Comparison of ENCODE assay signal across 8 cellular contexts in genomic region chr2:112048887-112049286, GRCh38. TPM values are rescaled to one million over a fixed set of nuclear protein-coding genes. Genes with fewer than 3 reads are reported as not detected.
A peak's percentile ranks its signal among the peaks of the same experiment; 100 is the strongest.
DNase-seq lines count a peak whose midpoint lies in the region; ATAC-seq and TF ChIP-seq lines count a peak whose summit lies in the region.

No MANE protein-coding gene starts in this region.

- H3K27ac Mint-ChIP-seq in activated naive CD4-positive, alpha-beta T cell treated with anti-CD3 and anti-CD28 coated beads, Interleukin-2, amount 50 U/mL, for 72 hours, result no peak overlapping the region
- no peak overlapping the region for H3K27ac Mint-ChIP-seq in endothelial cell (ENCODE audit: unreplicated experiment)

- H3K9me3 ChIP-seq in SJCRH30 (replicated peaks), result peaks cover 5% of the 10 kb centered on the region

- TF ChIP-seq CTCF in endothelial cell (IDR thresholded peaks at IDR 0.05; ENCODE audit: unreplicated experiment), result peak; percentile 85

- ATAC-seq in activated naive CD4-positive, alpha-beta T cell treated with anti-CD3 and anti-CD28 coated beads, Interleukin-2, amount 50 U/mL, for 72 hours, result peak; percentile 43 to 63
- no peak for ATAC-seq in GM19467 (IDR thresholded peaks at IDR 0.05; ENCODE audit: unreplicated experiment)
- ATAC-seq in HG02973 (IDR thresholded peaks at IDR 0.05; ENCODE audit: unreplicated experiment), result no peak

- H3K4me3 ChIP-seq in SJCRH30, result no peak overlapping the region

- DNase-seq in activated naive CD4-positive, alpha-beta T cell treated with anti-CD3 and anti-CD28 coated beads, Interleukin-2, amount 50 U/mL, for 72 hours (ENCODE audit: low spot score in 2 of 2), result peak in 1 of 2 donors; percentile 16
- no peak for DNase-seq in activated naive CD4-positive, alpha-beta T cell treated with Interleukin-2 at 50 U/mL for 16 hours
- peak; percentile 53 for DNase-seq in LoVo (ENCODE audit: low spot score)
- peak; percentile 26 to 74 for DNase-seq in SJCRH30
- DNase-seq in endothelial cell (ENCODE audit: low spot score), result peak; percentile 35
- peak; percentile 61 for DNase-seq in mucosa of gallbladder (ENCODE audit: low spot score)

- peaks cover 5% of the 10 kb centered on the region; the same call in 1 of the 2 replicates for H3K4me1 ChIP-seq in SJCRH30

- H3K27ac ChIP-seq in SJCRH30, result no peak overlapping the region

- peaks cover 0 to 4% of the 10 kb centered on the region in 2 donors for H3K36me3 Mint-ChIP-seq in activated naive CD4-positive, alpha-beta T cell treated with anti-CD3 and anti-CD28 coated beads, Interleukin-2, amount 50 U/mL, for 72 hours
- H3K36me3 Mint-ChIP-seq in endothelial cell (ENCODE audit: low read depth, unreplicated experiment), result peaks cover 7% of the 10 kb centered on the region

- H3K4me3 Mint-ChIP-seq in endothelial cell (ENCODE audit: unreplicated experiment), result no peak overlapping the region

- H3K9me3 Mint-ChIP-seq in activated naive CD4-positive, alpha-beta T cell treated with anti-CD3 and anti-CD28 coated beads, Interleukin-2, amount 50 U/mL, for 72 hours, result peaks cover 3 to 4% of the 10 kb centered on the region in 2 donors
- peaks cover 4% of the 10 kb centered on the region for H3K9me3 Mint-ChIP-seq in endothelial cell (ENCODE audit: unreplicated experiment)

- H3K27me3 Mint-ChIP-seq in endothelial cell (ENCODE audit: unreplicated experiment), result peaks cover 5% of the 10 kb centered on the region

- H3K36me3 ChIP-seq in SJCRH30, result no peaks in the 10 kb centered on the region

- H3K4me1 Mint-ChIP-seq in endothelial cell (ENCODE audit: unreplicated experiment), result peaks cover 5% of the 10 kb centered on the region

- no peaks in the 10 kb centered on the region for H3K27me3 ChIP-seq in SJCRH30

RNA-seq across cellular contexts. Expression of gene TMEM87B, which starts 6.2 kb away (rescaled TPM):
- 10 to 100 TPM; 16.8 to 26.2 TPM for total RNA-seq in activated naive CD4-positive, alpha-beta T cell treated with anti-CD3 and anti-CD28 coated beads, Interleukin-2, amount 50 U/mL, for 72 hours
- 6.9 and 9.1 TPM in 2 replicates for total RNA-seq in SJCRH30 (2014; rRNA removed; shearing (Covaris generic))
- total RNA-seq in endothelial cell (ENCODE audit: unreplicated experiment), result 22.6 TPM
- 36.3 TPM for total RNA-seq in mucosa of gallbladder

Comparison
In these comparisons a context has a peak if more than half of its experiments do, and no peak if none do; other contexts are left out.
1. ATAC-seq: peak in activated naive CD4-positive, alpha-beta T cell treated with anti-CD3 and anti-CD28 coated beads, Interleukin-2, amount 50 U/mL, for 72 hours (2 of 2); none in GM19467 (single experiment) and HG02973 (single experiment).